Comparison of ENCODE assay signal across 12 cellular contexts in the genomic region with DNA sequence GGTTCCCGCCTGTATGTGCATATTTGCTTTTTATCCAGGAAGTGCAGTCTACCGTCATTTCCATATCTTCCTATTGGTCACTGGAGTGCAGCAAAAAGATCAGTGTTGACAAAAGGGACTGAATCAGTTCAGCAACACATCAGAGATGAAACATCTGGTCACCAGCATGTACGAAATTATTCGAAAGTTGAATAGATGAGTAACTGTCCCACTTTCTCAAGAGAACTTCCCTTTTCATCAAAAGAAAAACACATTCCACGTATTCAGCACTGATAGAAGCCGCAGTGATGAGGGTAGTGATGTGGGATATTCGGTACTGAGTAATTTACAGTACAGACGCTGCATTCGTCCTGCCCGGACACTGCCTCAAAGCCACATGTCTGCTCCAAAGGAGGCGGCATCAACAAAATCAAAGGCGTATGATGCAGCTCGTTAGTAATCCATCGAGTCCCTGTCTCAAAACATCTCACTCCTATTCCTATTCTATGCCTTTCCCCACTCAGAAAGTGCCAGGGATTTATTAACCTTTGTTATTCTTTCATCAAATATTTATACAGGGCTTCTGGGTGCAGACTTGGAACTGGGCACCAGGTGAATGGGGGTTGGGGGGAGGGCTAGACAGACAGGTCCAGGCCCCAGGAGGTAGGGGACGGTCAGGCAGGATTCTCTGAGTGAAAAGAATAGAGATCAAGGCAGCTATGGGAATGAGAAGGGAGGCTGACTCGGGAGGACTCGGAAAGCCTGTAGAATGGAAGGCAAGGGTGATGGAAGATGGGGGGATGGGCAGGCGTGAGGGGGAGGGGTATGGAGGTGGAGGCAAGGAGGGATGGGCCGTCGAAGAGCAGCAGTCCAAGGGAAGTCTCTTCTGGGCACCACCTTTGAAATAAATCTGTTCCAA.
A peak's percentile ranks its signal among the peaks of the same experiment; 100 is the strongest.
DNase-seq lines count a peak whose midpoint lies in the region; FAIRE-seq and TF ChIP-seq lines count a peak whose summit lies in the region.
"Had no signal": no experiment of that assay in that cellular context is flagged by ENCODE, and none has a peak within 500 bp of the region (broad histone marks: within the 10 kb centered on the region; RNA-seq: fewer than 3 reads in every experiment).

No MANE protein-coding gene starts in this region.

- H3K4me1 ChIP-seq in prostate gland (replicated peaks) = peaks cover 2% of the 10 kb centered on the region

- no peaks in the 10 kb centered on the region for H3K27me3 ChIP-seq in prostate gland (replicated peaks; ENCODE audit: insufficient read depth)
- H3K27me3 ChIP-seq: upper lobe of left lung had no signal

- TF ChIP-seq CTCF in fibroblast of the aortic adventitia (IDR thresholded peaks at IDR 0.05; ENCODE audit: insufficient read depth, low read length) (no peak), prostate gland (IDR thresholded peaks at IDR 0.05) (no peak), GM10248 (IDR thresholded peaks at IDR 0.05; ENCODE audit: control extremely low read depth, extremely low read depth, low read depth, missing control alignments) (no peak)

- no peaks in the 10 kb centered on the region for H3K9me3 ChIP-seq in prostate gland
- H3K9me3 ChIP-seq: upper lobe of left lung had no signal

- FAIRE-seq in GM19239 (lab: Jason Lieb, UNC) = no peak
- FAIRE-seq: GM12878 had no signal

- H3K4me3 ChIP-seq in fibroblast of the aortic adventitia (ENCODE audit: low read depth, low read length) (no peak overlapping the region), prostate gland (no peak overlapping the region)
- H3K4me3 ChIP-seq: GM12878, upper lobe of left lung had no signal

- WGBS in prostate gland = 44% methylated on average over 20 of the region's 20 CpGs

- intact Hi-C loops in prostate gland (cut with DNase I) (loop anchor here (5.0 kb wide), 1 partner anchor 206 kb away; no protein-coding TSS in a partner anchor), head of caudate nucleus (cut with DNase I) (no loop called here)

- POLR2A ChIA-PET in GM10248 (lab: Yijun Ruan, JAX) = no interaction called here

- CTCF ChIA-PET in GM10248 (lab: Yijun Ruan, JAX) = interaction anchor here (0.9 kb wide), 1 partner anchor 224 kb away, joined by 3 read pairs; no protein-coding TSS in a partner anchor

- in situ Hi-C loops in KBM-7 (cut with MboI; ENCODE audit: low pct_unique_long_range_greater_than_20kb, low sequenced_read_pairs) = no loop called here

- TF ChIP-seq POLR2A in prostate gland (IDR thresholded peaks at IDR 0.05) = no peak

- peak; percentile 91 for DNase-seq in EL
- DNase-seq in RPMI7951 (ENCODE audit: low read depth) = peak; percentile 93
- peak; percentile 83 for DNase-seq in fibroblast of the aortic adventitia (ENCODE audit: low read depth)
- DNase-seq in prostate gland (ENCODE audit: low spot score) = no peak
- no peak for DNase-seq in GM19239 (ENCODE audit: insufficient read length, low spot score)
- DNase-seq in KBM-7 = no peak
- no peak for DNase-seq in head of caudate nucleus
- DNase-seq in GM10248 (ENCODE audit: extremely low spot score) = no peak
- DNase-seq: activated CD8-positive, alpha-beta T cell treated with anti-CD3 and anti-CD28 coated beads, Interleukin-2, amount 10 ng/mL, durations not matched to agents 7 days and 5 days; NCI-H2107 had no signal

- H3K27ac ChIP-seq in prostate gland = peak overlapping the region; percentile 38 to 47

- no peaks in the 10 kb centered on the region for H3K36me3 ChIP-seq in prostate gland
- H3K36me3 ChIP-seq: upper lobe of left lung had no signal

Comparison
In these comparisons a context has a peak if more than half of its experiments do, and no peak if none do; other contexts are left out.
1. DNase-seq: peak in EL (single experiment), RPMI7951 (single experiment) and fibroblast of the aortic adventitia (single experiment); none in prostate gland (single experiment), GM19239 (single experiment), KBM-7 (single experiment), head of caudate nucleus (0 of 42) and GM10248 (single experiment).